Comparison of ENCODE assay signal across 1 cellular context in the genomic region with DNA sequence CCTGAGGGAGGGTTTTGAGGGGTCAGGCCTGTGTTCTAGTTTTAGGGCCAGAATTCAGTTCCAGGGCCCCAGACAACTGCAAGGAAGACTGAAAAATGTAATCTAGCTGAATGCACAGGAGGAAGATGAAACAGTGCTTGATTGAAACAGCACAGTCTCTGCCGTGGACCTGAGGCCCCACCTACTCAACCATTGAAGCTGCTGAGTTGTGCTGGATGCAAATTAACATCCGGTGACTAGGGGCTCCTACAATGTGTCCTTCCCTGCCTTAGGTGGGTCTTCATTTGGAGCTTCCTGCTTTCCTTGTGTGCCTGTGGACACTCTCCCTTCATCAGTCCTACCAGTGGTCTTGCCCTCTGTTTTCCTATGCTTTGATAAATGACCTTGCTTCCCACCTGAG.
TF ChIP-seq lines count a peak whose summit lies in the region.

No MANE protein-coding gene starts in this region.

TF ChIP-seq in HepG2, 621 proteins besides CTCF, POLR2A, EP300 and RAD21:
- no peak for TF ChIP-seq SNAPC5 (CRISPR knock-in tag; IDR thresholded peaks at IDR 0.05; ENCODE audit: borderline replicate concordance)
- no peak for TF ChIP-seq ARID2 (CRISPR knock-in tag; IDR thresholded peaks at IDR 0.05; ENCODE audit: borderline replicate concordance)
- TF ChIP-seq NFIC (IDR thresholded peaks at IDR 0.05; ENCODE audit: low read length), result no peak
- TF ChIP-seq ZIK1 (CRISPR knock-in tag; IDR thresholded peaks at IDR 0.05; ENCODE audit: borderline replicate concordance, low read depth), result no peak
- no peak for TF ChIP-seq ZNF670 (CRISPR knock-in tag; IDR thresholded peaks at IDR 0.05; ENCODE audit: borderline replicate concordance)
- no peak for TF ChIP-seq ZNF570 (CRISPR knock-in tag; IDR thresholded peaks at IDR 0.05; ENCODE audit: borderline replicate concordance)
- no peak for TF ChIP-seq SALL1 (CRISPR knock-in tag; IDR thresholded peaks at IDR 0.05)
- TF ChIP-seq ZNF253 (CRISPR knock-in tag; IDR thresholded peaks at IDR 0.05; ENCODE audit: borderline replicate concordance), result no peak
- TF ChIP-seq, protein P1, sequence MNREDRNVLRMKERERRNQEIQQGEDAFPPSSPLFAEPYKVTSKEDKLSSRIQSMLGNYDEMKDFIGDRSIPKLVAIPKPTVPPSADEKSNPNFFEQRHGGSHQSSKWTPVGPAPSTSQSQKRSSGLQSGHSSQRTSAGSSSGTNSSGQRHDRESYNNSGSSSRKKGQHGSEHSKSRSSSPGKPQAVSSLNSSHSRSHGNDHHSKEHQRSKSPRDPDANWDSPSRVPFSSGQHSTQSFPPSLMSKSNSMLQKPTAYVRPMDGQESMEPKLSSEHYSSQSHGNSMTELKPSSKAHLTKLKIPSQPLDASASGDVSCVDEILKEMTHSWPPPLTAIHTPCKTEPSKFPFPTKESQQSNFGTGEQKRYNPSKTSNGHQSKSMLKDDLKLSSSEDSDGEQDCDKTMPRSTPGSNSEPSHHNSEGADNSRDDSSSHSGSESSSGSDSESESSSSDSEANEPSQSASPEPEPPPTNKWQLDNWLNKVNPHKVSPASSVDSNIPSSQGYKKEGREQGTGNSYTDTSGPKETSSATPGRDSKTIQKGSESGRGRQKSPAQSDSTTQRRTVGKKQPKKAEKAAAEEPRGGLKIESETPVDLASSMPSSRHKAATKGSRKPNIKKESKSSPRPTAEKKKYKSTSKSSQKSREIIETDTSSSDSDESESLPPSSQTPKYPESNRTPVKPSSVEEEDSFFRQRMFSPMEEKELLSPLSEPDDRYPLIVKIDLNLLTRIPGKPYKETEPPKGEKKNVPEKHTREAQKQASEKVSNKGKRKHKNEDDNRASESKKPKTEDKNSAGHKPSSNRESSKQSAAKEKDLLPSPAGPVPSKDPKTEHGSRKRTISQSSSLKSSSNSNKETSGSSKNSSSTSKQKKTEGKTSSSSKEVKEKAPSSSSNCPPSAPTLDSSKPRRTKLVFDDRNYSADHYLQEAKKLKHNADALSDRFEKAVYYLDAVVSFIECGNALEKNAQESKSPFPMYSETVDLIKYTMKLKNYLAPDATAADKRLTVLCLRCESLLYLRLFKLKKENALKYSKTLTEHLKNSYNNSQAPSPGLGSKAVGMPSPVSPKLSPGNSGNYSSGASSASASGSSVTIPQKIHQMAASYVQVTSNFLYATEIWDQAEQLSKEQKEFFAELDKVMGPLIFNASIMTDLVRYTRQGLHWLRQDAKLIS (CRISPR knock-in tag; IDR thresholded peaks at IDR 0.05), result no peak
- TF ChIP-seq IRF2 (CRISPR knock-in tag; IDR thresholded peaks at IDR 0.05), result no peak
- no peak for TF ChIP-seq ZNF788 (CRISPR knock-in tag; IDR thresholded peaks at IDR 0.05; ENCODE audit: borderline replicate concordance)
- no peak for TF ChIP-seq SIX4 (CRISPR knock-in tag; IDR thresholded peaks at IDR 0.05)
- no peak for TF ChIP-seq RORA (CRISPR knock-in tag; IDR thresholded peaks at IDR 0.05)
- TF ChIP-seq, protein P2, sequence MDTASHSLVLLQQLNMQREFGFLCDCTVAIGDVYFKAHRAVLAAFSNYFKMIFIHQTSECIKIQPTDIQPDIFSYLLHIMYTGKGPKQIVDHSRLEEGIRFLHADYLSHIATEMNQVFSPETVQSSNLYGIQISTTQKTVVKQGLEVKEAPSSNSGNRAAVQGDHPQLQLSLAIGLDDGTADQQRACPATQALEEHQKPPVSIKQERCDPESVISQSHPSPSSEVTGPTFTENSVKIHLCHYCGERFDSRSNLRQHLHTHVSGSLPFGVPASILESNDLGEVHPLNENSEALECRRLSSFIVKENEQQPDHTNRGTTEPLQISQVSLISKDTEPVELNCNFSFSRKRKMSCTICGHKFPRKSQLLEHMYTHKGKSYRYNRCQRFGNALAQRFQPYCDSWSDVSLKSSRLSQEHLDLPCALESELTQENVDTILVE (CRISPR knock-in tag; IDR thresholded peaks at IDR 0.05), result no peak
- no peak for TF ChIP-seq DRAP1 (CRISPR knock-in tag; IDR thresholded peaks at IDR 0.05)
- no peak for TF ChIP-seq AKNA (CRISPR knock-in tag; IDR thresholded peaks at IDR 0.05; ENCODE audit: borderline replicate concordance)
- TF ChIP-seq ZNF33A (CRISPR knock-in tag; IDR thresholded peaks at IDR 0.05; ENCODE audit: borderline replicate concordance), result no peak
